ENCODE assay signal across 15 cellular contexts in genomic region chr18:22393164-22393563, GRCh38. TPM values are rescaled to one million over a fixed set of nuclear protein-coding genes. Genes with fewer than 3 reads are reported as not detected.
"Had no signal": no experiment of that assay in that cellular context is flagged by ENCODE, and none has a peak within 500 bp of the region (broad histone marks: within the 10 kb centered on the region; RNA-seq: fewer than 3 reads in every experiment).

No MANE protein-coding gene starts in this region.

RNA-seq across cellular contexts. Expression of gene CTAGE1, which starts 24.6 kb away (rescaled TPM):
- total RNA-seq: activated B cell treated with CpG ODN at 0.5 μM for 24 hours; activated CD4-positive, alpha-beta memory T cell treated with anti-CD3 and anti-CD28 coated beads for 36 hours; activated CD4-positive, alpha-beta memory T cell treated with anti-CD3 and anti-CD28 coated beads, Interleukin-2, amount 10 ng/mL, durations not matched to agents 7 days and 5 days; activated CD4-positive, alpha-beta T cell treated with anti-CD3 and anti-CD28 coated beads for 36 hours; activated CD4-positive, alpha-beta T cell treated with anti-CD3 and anti-CD28 coated beads, Interleukin-2, amount 10 ng/mL, durations not matched to agents 24 days and 14 days; activated CD4-positive, alpha-beta T cell treated with anti-CD3 and anti-CD28 coated beads, Interleukin-2, amount 10 ng/mL, durations not matched to agents 7 days and 5 days; activated CD8-positive, alpha-beta memory T cell treated with anti-CD3 and anti-CD28 coated beads for 36 hours; activated CD8-positive, alpha-beta memory T cell treated with anti-CD3 and anti-CD28 coated beads, Interleukin-2, amount 10 ng/mL, durations not matched to agents 7 days and 5 days; activated CD8-positive, alpha-beta T cell treated with anti-CD3 and anti-CD28 coated beads for 36 hours; activated CD8-positive, alpha-beta T cell treated with anti-CD3 and anti-CD28 coated beads, Interleukin-2, amount 10 ng/mL, durations not matched to agents 7 days and 5 days; T-cell; T-helper 1 cell treated with Interleukin-12 subunit alpha and Interleukin-12 subunit beta and Interleukin-4 antibody, amounts not matched to agents 30 ng/mL and 1 ng/mL, for 36 hours; T-helper 17 cell; T-helper 2 cell treated with Interferon-gamma antibody and Interleukin-4, amounts not matched to agents 100 ng/mL and 5 ng/mL, for 36 hours; WTC11 had no signal
